In genomic region chrX:109624641-109625311, GRCh38 we compare ENCODE assay signal across 12 cellular contexts. TPM values are rescaled to one million over a fixed set of nuclear protein-coding genes. Genes with fewer than 3 reads are reported as not detected.
DNase-seq lines count a peak whose midpoint lies in the region; ATAC-seq and TF ChIP-seq lines count a peak whose summit lies in the region.
"Had no signal": no experiment of that assay in that cellular context is flagged by ENCODE, and none has a peak within 500 bp of the region (broad histone marks: within the 10 kb centered on the region; RNA-seq: fewer than 3 reads in every experiment).

TSS of gene KCNE5 (minus strand) at chrX:109625172. CDS start at chrX:109625020, 152 bp downstream.

- no peak for TF ChIP-seq CTCF in SK-N-SH (IDR thresholded peaks at IDR 0.05)
- TF ChIP-seq CTCF in natural killer cell (IDR thresholded peaks at IDR 0.05) = no peak

- no peaks in the 10 kb centered on the region for H3K9me3 Mint-ChIP-seq in natural killer cell
- no peaks in the 10 kb centered on the region for H3K9me3 Mint-ChIP-seq in activated CD8-positive, alpha-beta T cell treated with anti-CD3 and anti-CD28 coated beads, Interleukin-2, amount 10 ng/mL, durations not matched to agents 7 days and 5 days (ENCODE audit: insufficient read depth)

- no peaks in the 10 kb centered on the region for H4K20me1 ChIP-seq in SK-N-SH (ENCODE audit: insufficient read depth)

- no peaks in the 10 kb centered on the region; the same call in 1 of the 2 replicates for H3K27me3 ChIP-seq in SK-N-SH (ENCODE audit: insufficient read depth)

- H3K9me2 ChIP-seq in SK-N-SH = no peaks in the 10 kb centered on the region

- intact Hi-C loops in Right ventricle myocardium superior (cut with DNase I) = no loop called here
- intact Hi-C loops in natural killer cell (cut with micrococcal nuclease) = no loop called here

- H3K36me3 ChIP-seq in SK-N-SH (replicated peaks in 1 of 2; ENCODE audit: control insufficient read depth in 1 of 2, insufficient read depth in 2 of 2, low read length in 1 of 2) (no peaks in the 10 kb centered on the region), urinary bladder (ENCODE audit: insufficient read depth) (no peaks in the 10 kb centered on the region)

- no peaks in the 10 kb centered on the region for H3K9me3 ChIP-seq in SK-N-SH

- no peak within 1 kb of the TSS for H3K27ac Mint-ChIP-seq in natural killer cell
- no peak within 1 kb of the TSS for H3K27ac Mint-ChIP-seq in activated CD8-positive, alpha-beta T cell treated with anti-CD3 and anti-CD28 coated beads, Interleukin-2, amount 10 ng/mL, durations not matched to agents 7 days and 5 days

- no peak within 1 kb of the TSS for H2AFZ ChIP-seq in SK-N-SH (ENCODE audit: low read depth)
- H2AFZ ChIP-seq: PC-9 had no signal

- H3K4me2 ChIP-seq in SK-N-SH = no peak within 1 kb of the TSS
- H3K4me2 ChIP-seq: PC-9 had no signal

- no peak for TF ChIP-seq EP300 in SK-N-SH (IDR thresholded peaks at IDR 0.05; ENCODE audit: borderline replicate concordance in 1 of 2, low read depth in 1 of 2, low read length in 1 of 2)

- DNase-seq in SK-N-SH (peak; percentile 46), Right ventricle myocardium superior (peak; percentile 37), natural killer cell (no peak), HuH-7 (ENCODE audit: low spot score) (no peak)
- no peak for DNase-seq in activated CD8-positive, alpha-beta T cell treated with anti-CD3 and anti-CD28 coated beads, Interleukin-2, amount 10 ng/mL, durations not matched to agents 7 days and 5 days
- DNase-seq: NCI-H187, PC-9, small intestine had no signal

- peaks cover 14 to 25% of the 10 kb centered on the region in 2 donors for H3K4me1 Mint-ChIP-seq in natural killer cell
- H3K4me1 Mint-ChIP-seq in activated CD8-positive, alpha-beta T cell treated with anti-CD3 and anti-CD28 coated beads, Interleukin-2, amount 10 ng/mL, durations not matched to agents 7 days and 5 days (ENCODE audit: low read depth) = peaks cover 5% of the 10 kb centered on the region

- peak within 1 kb of the TSS; percentile 55 for H3K4me3 Mint-ChIP-seq in natural killer cell
- H3K4me3 Mint-ChIP-seq in activated CD8-positive, alpha-beta T cell treated with anti-CD3 and anti-CD28 coated beads, Interleukin-2, amount 10 ng/mL, durations not matched to agents 7 days and 5 days = no peak within 1 kb of the TSS

- no peak within 1 kb of the TSS for H3K27ac ChIP-seq in SK-N-SH (ENCODE audit: low read depth in 2 of 2, low read length in 1 of 2)
- no peak within 1 kb of the TSS for H3K27ac ChIP-seq in urinary bladder (ENCODE audit: low read depth)
- H3K27ac ChIP-seq: PC-9 had no signal

- TF ChIP-seq RAD21 in SK-N-SH (IDR thresholded peaks at IDR 0.05; ENCODE audit: low read length) = no peak

- no peaks in the 10 kb centered on the region for H3F3A ChIP-seq in SK-N-SH (replicated peaks; ENCODE audit: insufficient read depth)

- no peaks in the 10 kb centered on the region for H3K36me3 Mint-ChIP-seq in natural killer cell
- no peaks in the 10 kb centered on the region for H3K36me3 Mint-ChIP-seq in activated CD8-positive, alpha-beta T cell treated with anti-CD3 and anti-CD28 coated beads, Interleukin-2, amount 10 ng/mL, durations not matched to agents 7 days and 5 days (ENCODE audit: low read depth)

- POLR2A ChIA-PET in SK-N-SH (lab: Yijun Ruan, JAX) = no interaction called here
- POLR2A ChIA-PET in activated CD8-positive, alpha-beta T cell treated with anti-CD3 and anti-CD28 coated beads, Interleukin-2, amount 10 ng/mL, durations not matched to agents 7 days and 5 days (lab: Charles Lee) = no interaction called here

- no peaks in the 10 kb centered on the region for H3K27me3 Mint-ChIP-seq in natural killer cell (ENCODE audit: low read depth in 2 of 2)
- no peaks in the 10 kb centered on the region for H3K27me3 Mint-ChIP-seq in activated CD8-positive, alpha-beta T cell treated with anti-CD3 and anti-CD28 coated beads, Interleukin-2, amount 10 ng/mL, durations not matched to agents 7 days and 5 days (ENCODE audit: low read depth)

- H3K4me3 ChIP-seq in SK-N-SH (ENCODE audit: low read depth in 2 of 2, low read length in 1 of 2) (no peak within 1 kb of the TSS), urinary bladder (ENCODE audit: low read depth, low read length) (peak within 1 kb of the TSS; percentile 28)
- H3K4me3 ChIP-seq: K562, PC-9 had no signal

- ATAC-seq in SK-N-SH treated with all-trans-retinoic acid at 6 μM for 48 hours (no peak), Right ventricle myocardium superior (ENCODE audit: poor library complexity) (peak; percentile 26), natural killer cell (peak in 2 of 3 donors; percentile 53 to 57), HG03159 (IDR thresholded peaks at IDR 0.05; ENCODE audit: unreplicated experiment) (no peak)
- no peak for ATAC-seq in activated CD8-positive, alpha-beta T cell treated with anti-CD3 and anti-CD28 coated beads, Interleukin-2, amount 10 ng/mL, durations not matched to agents 7 days and 5 days
- ATAC-seq: K562 had no signal

- H3K4me1 ChIP-seq in SK-N-SH (ENCODE audit: control insufficient read depth in 1 of 2, insufficient read depth in 2 of 2, low read depth in 1 of 2, low read length in 1 of 2) (no peaks in the 10 kb centered on the region; a peak in 1 of 4 replicates), urinary bladder (ENCODE audit: insufficient read depth) (no peaks in the 10 kb centered on the region)

- no peak within 1 kb of the TSS for H3K9ac ChIP-seq in SK-N-SH

- CTCF ChIA-PET in SK-N-SH (lab: Yijun Ruan, JAX) = interaction anchor here (1.2 to 1.6 kb wide), 2 partner anchors 10 to 139 kb away, joined by 3 to 7 read pairs; no protein-coding TSS in a partner anchor
- CTCF ChIA-PET in activated CD8-positive, alpha-beta T cell treated with anti-CD3 and anti-CD28 coated beads, Interleukin-2, amount 10 ng/mL, durations not matched to agents 7 days and 5 days (lab: Charles Lee) = no interaction called here

- H3K79me2 ChIP-seq in SK-N-SH (ENCODE audit: insufficient read depth) = no peaks in the 10 kb centered on the region

- 46% methylated on average over 30 of the region's 67 CpGs for WGBS in SK-N-SH (ENCODE audit: low lambda C conversion rate)
- WGBS in urinary bladder = 20% methylated on average over 59 of the region's 67 CpGs

TF ChIP-seq in SK-N-SH, 30 proteins besides CTCF, POLR2A, EP300 and RAD21 (continues in another document):
- TF ChIP-seq GATA2 (CRISPR knock-in tag; IDR thresholded peaks at IDR 0.05) (no peak), JUND (IDR thresholded peaks at IDR 0.05) (no peak), POLR2AphosphoS5 (IDR thresholded peaks at IDR 0.05; ENCODE audit: low read depth, low read length) (no peak), ZBTB33 (IDR thresholded peaks at IDR 0.05; ENCODE audit: borderline replicate concordance, low read depth) (no peak), EZH2phosphoT487 (IDR thresholded peaks at IDR 0.05; ENCODE audit: borderline replicate concordance, low read depth) (no peak), TEAD4 (IDR thresholded peaks at IDR 0.05; ENCODE audit: borderline replicate concordance, insufficient read depth) (no peak), GABPA (IDR thresholded peaks at IDR 0.05; ENCODE audit: low read depth) (no peak)

TF ChIP-seq in SK-N-SH treated with all-trans-retinoic acid at 6 μM for 48 hours, 23 proteins besides CTCF, POLR2A, EP300 and RAD21 (continues in another document):
- TF ChIP-seq TSHZ2 (CRISPR knock-in tag; IDR thresholded peaks at IDR 0.05) (no peak), ARNTL (CRISPR knock-in tag; IDR thresholded peaks at IDR 0.05; ENCODE audit: borderline replicate concordance, low read depth) (no peak), RARB (CRISPR knock-in tag; IDR thresholded peaks at IDR 0.05) (no peak), PPARA (CRISPR knock-in tag; IDR thresholded peaks at IDR 0.05; ENCODE audit: borderline replicate concordance) (no peak), TOX (CRISPR knock-in tag; IDR thresholded peaks at IDR 0.05; ENCODE audit: borderline replicate concordance) (no peak), ZNF565 (CRISPR knock-in tag; conservative IDR thresholded peaks at IDR 0.05; ENCODE audit: low read depth) (no peak), ZNF8 (CRISPR knock-in tag; IDR thresholded peaks at IDR 0.05) (no peak)

RNA-seq across cellular contexts. Expression of gene KCNE5, which starts in this region (rescaled TPM):
- polyA plus RNA-seq in SK-N-SH (2012; rRNA removed) (0.16 and 0.21 TPM in 2 replicates), urinary bladder (0.22 TPM)
- polyA plus RNA-seq in SK-N-SH (2012; cell fraction: cytosol; rRNA removed) = 0.06 and 0.07 TPM in 2 replicates
- polyA plus RNA-seq in SK-N-SH (2012; cell fraction: nucleus; rRNA removed) = 0.73 and 0.83 TPM in 2 replicates
- total RNA-seq in Right ventricle myocardium superior (0.24 TPM), natural killer cell (1 to 10 TPM in 2 of 3 donors, under 1 TPM in 1; 0.47 to 1.1 (median 1.1) TPM), urinary bladder (1.5 TPM)
- under 1 TPM; 0.21 to 0.68 TPM for total RNA-seq in activated CD8-positive, alpha-beta T cell treated with anti-CD3 and anti-CD28 coated beads, Interleukin-2, amount 10 ng/mL, durations not matched to agents 7 days and 5 days

Comparison
In these comparisons a context has a peak if more than half of its experiments do, and no peak if none do; other contexts are left out.
1. Peak in DNase-seq in SK-N-SH; RNA of the gene not detected or under 1 TPM.
2. Peak in DNase-seq and ATAC-seq in Right ventricle myocardium superior; RNA of the gene not detected or under 1 TPM.
3. ATAC-seq: peak in natural killer cell (2 of 3); none in SK-N-SH treated with all-trans-retinoic acid at 6 μM for 48 hours (single experiment), activated CD8-positive, alpha-beta T cell treated with anti-CD3 and anti-CD28 coated beads, Interleukin-2, amount 10 ng/mL, durations not matched to agents 7 days and 5 days (single experiment) and HG03159 (single experiment).